ENCODE assay signal across 8 cellular contexts in the genomic region with DNA sequence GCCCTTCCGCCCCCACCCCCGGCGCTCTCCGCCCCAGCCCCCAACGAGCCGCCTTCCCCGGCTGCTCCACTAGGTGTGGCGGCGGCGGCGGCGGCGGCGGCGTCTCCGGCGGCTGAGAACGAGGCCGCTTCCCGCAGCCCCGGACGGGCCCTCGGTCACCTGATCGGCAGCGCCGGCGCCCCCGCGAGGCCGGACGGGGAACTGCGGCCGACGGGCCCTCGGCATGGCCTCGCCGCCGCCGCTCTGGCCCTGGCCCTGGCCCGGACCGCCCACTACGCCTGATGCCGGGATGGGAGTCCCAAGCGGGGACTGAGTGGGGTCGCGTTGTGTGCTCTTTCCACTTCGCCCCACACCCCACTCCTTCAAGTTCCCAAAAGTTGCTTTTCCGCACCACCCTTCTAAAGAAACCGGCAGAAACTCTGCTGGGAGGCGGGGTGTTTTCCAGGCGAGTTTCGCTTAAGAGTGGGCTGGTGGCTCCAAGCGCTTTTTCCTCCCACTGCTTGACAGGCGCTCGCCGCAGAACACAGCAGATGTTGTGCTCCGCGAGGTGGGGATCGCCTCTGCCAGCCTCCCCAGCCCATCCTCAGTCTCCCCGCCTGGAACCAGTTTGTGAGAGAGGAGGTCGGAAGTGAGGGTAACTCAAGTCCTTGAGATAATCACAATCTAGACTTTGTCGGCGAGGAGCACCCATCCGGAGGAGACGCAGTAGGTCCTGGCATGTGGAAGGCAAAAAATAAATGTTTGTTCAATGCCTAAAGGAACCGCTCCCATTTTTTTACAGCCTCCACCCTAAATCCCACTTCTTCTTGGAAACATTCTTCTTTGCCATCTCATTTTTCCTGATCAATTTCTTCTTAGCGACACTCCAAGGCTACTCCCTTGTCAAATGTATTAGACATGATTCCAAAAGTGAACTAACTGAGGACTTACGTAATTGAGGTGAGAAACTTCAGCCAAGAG. TPM values are rescaled to one million over a fixed set of nuclear protein-coding genes. Genes with fewer than 3 reads are reported as not detected.
DNase-seq lines count a peak whose midpoint lies in the region; ATAC-seq, FAIRE-seq and TF ChIP-seq lines count a peak whose summit lies in the region.

A gene with protein sequence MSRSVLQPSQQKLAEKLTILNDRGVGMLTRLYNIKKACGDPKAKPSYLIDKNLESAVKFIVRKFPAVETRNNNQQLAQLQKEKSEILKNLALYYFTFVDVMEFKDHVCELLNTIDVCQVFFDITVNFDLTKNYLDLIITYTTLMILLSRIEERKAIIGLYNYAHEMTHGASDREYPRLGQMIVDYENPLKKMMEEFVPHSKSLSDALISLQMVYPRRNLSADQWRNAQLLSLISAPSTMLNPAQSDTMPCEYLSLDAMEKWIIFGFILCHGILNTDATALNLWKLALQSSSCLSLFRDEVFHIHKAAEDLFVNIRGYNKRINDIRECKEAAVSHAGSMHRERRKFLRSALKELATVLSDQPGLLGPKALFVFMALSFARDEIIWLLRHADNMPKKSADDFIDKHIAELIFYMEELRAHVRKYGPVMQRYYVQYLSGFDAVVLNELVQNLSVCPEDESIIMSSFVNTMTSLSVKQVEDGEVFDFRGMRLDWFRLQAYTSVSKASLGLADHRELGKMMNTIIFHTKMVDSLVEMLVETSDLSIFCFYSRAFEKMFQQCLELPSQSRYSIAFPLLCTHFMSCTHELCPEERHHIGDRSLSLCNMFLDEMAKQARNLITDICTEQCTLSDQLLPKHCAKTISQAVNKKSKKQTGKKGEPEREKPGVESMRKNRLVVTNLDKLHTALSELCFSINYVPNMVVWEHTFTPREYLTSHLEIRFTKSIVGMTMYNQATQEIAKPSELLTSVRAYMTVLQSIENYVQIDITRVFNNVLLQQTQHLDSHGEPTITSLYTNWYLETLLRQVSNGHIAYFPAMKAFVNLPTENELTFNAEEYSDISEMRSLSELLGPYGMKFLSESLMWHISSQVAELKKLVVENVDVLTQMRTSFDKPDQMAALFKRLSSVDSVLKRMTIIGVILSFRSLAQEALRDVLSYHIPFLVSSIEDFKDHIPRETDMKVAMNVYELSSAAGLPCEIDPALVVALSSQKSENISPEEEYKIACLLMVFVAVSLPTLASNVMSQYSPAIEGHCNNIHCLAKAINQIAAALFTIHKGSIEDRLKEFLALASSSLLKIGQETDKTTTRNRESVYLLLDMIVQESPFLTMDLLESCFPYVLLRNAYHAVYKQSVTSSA (minus strand): TSS at position 117 of the 960 bp plus-strand sequence. CDS start 358 bp downstream, outside the sequence.

- peak within 1 kb of the TSS; percentile 87 to 92 (median 88) for H3K9ac ChIP-seq in skeletal muscle tissue (ENCODE audit: low read depth in 1 of 3, low read length in 3 of 3)

- no peaks in the 10 kb centered on the region for H3K9me3 Mint-ChIP-seq in activated B cell treated with CpG ODN at 0.5 μM for 24 hours

- ATAC-seq in HG02759 (IDR thresholded peaks at IDR 0.05; ENCODE audit: unreplicated experiment) (peak; percentile 85), activated B cell treated with CpG ODN at 0.5 μM for 24 hours (ENCODE audit: low read depth) (peak; percentile 70)

- H3K27ac ChIP-seq in skeletal muscle tissue (ENCODE audit: low read depth, low read length): peak within 1 kb of the TSS; percentile 94

- peak; percentile 94 for FAIRE-seq in GM12892 (lab: Jason Lieb, UNC)

- peak; percentile 77 for DNase-seq in GM12892 (ENCODE audit: insufficient read length)
- peak; percentile 39 for DNase-seq in NCI-H2029 treated with DMSO at 0.1 percent for 48 hours (lab: John Stamatoyannopoulos, UW)
- DNase-seq in activated B cell treated with CpG ODN at 0.5 μM for 24 hours: peak; percentile 59
- DNase-seq in cardiac fibroblast (ENCODE audit: low read depth in 2 of 2): peak; percentile 82 to 92
- peak; percentile 97 for DNase-seq in iPS-NIHi11 (ENCODE audit: low spot score)
- DNase-seq in SKM-1 (lab: John Stamatoyannopoulos, UW; ENCODE audit: unreplicated experiment): no peak

- no peaks in the 10 kb centered on the region for H3K27me3 ChIP-seq in skeletal muscle tissue (ENCODE audit: control insufficient read depth in 3 of 3, insufficient read depth in 3 of 3, low read length in 3 of 3)

- H3K9me3 ChIP-seq in skeletal muscle tissue (ENCODE audit: control insufficient read depth in 3 of 3, low read length in 3 of 3): no peaks in the 10 kb centered on the region

- H3K4me1 Mint-ChIP-seq in activated B cell treated with CpG ODN at 0.5 μM for 24 hours: peaks cover 27% of the 10 kb centered on the region

- intact Hi-C loops in activated B cell treated with CpG ODN at 0.5 μM for 24 hours (cut with micrococcal nuclease): loop anchor here (5.0 to 10.0 kb wide), 4 partner anchors 1044 to 1731 kb away; a partner anchor contains a TSS

- H3K4me1 ChIP-seq in skeletal muscle tissue (ENCODE audit: control insufficient read depth in 3 of 3, insufficient read depth in 3 of 3, low read length in 3 of 3): peaks cover 14 to 26% (median 17%) of the 10 kb centered on the region in 3 donors

- POLR2A ChIA-PET in activated B cell treated with CpG ODN at 0.5 μM for 24 hours (lab: Charles Lee): no interaction called here

- no peaks in the 10 kb centered on the region for H3K36me3 ChIP-seq in skeletal muscle tissue (ENCODE audit: control insufficient read depth in 3 of 3, insufficient read depth in 3 of 3, low read length in 3 of 3)

- TF ChIP-seq POLR2A in GM12892 (IDR thresholded peaks at IDR 0.05; ENCODE audit: low read depth, low read length): no peak

- TF ChIP-seq CTCF in activated B cell treated with CpG ODN at 0.5 μM for 24 hours (IDR thresholded peaks at IDR 0.05): no peak
- TF ChIP-seq CTCF in cardiac fibroblast (IDR thresholded peaks at IDR 0.05; ENCODE audit: low read depth, low read length): peak; percentile 33

- H3K27me3 Mint-ChIP-seq in activated B cell treated with CpG ODN at 0.5 μM for 24 hours: peaks cover 41% of the 10 kb centered on the region

- H3K4me3 ChIP-seq in cardiac fibroblast (replicated peaks in 1 of 2; ENCODE audit: low read depth in 2 of 2, low read length in 2 of 2) (peak within 1 kb of the TSS; percentile 68 to 70), skeletal muscle tissue (ENCODE audit: low read length in 3 of 3) (peak within 1 kb of the TSS; percentile 77 to 92 (median 84))

- CTCF ChIA-PET in activated B cell treated with CpG ODN at 0.5 μM for 24 hours (lab: Charles Lee): no interaction called here

- peak within 1 kb of the TSS; percentile 55 for H3K4me3 Mint-ChIP-seq in activated B cell treated with CpG ODN at 0.5 μM for 24 hours

- no peaks in the 10 kb centered on the region for H3K36me3 Mint-ChIP-seq in activated B cell treated with CpG ODN at 0.5 μM for 24 hours (ENCODE audit: low read depth)

- no peak within 1 kb of the TSS for H3K27ac Mint-ChIP-seq in activated B cell treated with CpG ODN at 0.5 μM for 24 hours

RNA-seq across cellular contexts. Expression of the gene that starts here (rescaled TPM):
- 2.3 TPM for polyA plus RNA-seq in GM12892 (2012; ENCODE audit: missing spikeins)
- total RNA-seq in activated B cell treated with CpG ODN at 0.5 μM for 24 hours (0.22 TPM in 1 of 2 replicates, not detected in the other), skeletal muscle tissue (83.0 TPM)

Comparison
In these comparisons a context has a peak if more than half of its experiments do, and no peak if none do; other contexts are left out.
1. RNA of the gene that starts here (total RNA-seq): 83.0 TPM in skeletal muscle tissue (single experiment); 0.22 TPM in activated B cell treated with CpG ODN at 0.5 μM for 24 hours; every median in the first group is over 10 times any median in the second.
2. Peak in DNase-seq and ATAC-seq in activated B cell treated with CpG ODN at 0.5 μM for 24 hours; RNA of the gene not detected or under 1 TPM.